In the genomic region with DNA sequence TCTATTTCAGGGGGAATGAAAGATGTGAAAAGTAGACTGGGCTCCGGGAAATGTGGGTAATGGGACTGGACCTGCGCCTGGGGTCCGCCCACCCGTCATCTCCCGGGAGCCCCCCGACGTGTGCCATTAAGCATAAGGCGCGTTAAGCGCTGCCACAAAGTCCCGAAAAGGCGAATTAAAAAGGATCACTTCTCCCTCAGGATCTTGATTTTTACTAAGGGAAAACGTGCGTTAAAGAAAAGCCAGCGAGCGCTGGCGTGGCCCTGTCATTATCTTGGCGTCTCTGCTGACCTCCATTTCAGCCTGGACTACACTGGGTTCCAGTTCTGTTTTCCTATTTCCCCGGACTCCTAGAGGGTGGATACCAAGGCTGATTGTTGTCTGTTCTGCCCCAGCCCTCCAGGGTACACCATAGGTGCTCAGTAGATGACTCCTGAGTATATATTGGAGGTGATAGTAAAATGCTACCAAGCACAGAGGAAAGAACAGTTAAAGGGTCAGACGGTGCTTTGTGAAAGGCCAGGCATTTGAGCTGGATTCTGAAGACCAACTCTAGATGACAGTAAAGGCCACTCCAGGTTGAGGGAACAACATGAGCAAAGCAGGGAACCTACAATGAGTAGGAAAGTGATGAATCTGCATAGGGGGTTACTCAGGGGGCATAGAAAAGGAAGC, we compare ENCODE assay signal across 1 cellular context.
TF ChIP-seq lines count a peak whose summit lies in the region.

No MANE protein-coding gene starts in this region.

TF ChIP-seq in H1, 55 proteins besides CTCF, POLR2A, EP300 and RAD21 (continued from another document):
- TF ChIP-seq BRCA1 (IDR thresholded peaks at IDR 0.05; ENCODE audit: low read depth, low read length): no peak
- 0 out of 2 replicates have a peak, but pooled peaks have one; percentile 26 for TF ChIP-seq KDM1A (IDR thresholded peaks at IDR 0.05; ENCODE audit: borderline replicate concordance, low read length)
